12 cellular contexts compared by ENCODE assay signal in genomic region chr16:30459456-30459855, GRCh38. TPM values are rescaled to one million over a fixed set of nuclear protein-coding genes. Genes with fewer than 3 reads are reported as not detected.
DNase-seq lines count a peak whose midpoint lies in the region; ATAC-seq and TF ChIP-seq lines count a peak whose summit lies in the region.
"Had no signal": no experiment of that assay in that cellular context is flagged by ENCODE, and none has a peak within 500 bp of the region (broad histone marks: within the 10 kb centered on the region; RNA-seq: fewer than 3 reads in every experiment).

No MANE protein-coding gene starts in this region.

- no peak overlapping the region for H2BK120ac ChIP-seq in mesenchymal stem cell (ENCODE audit: low read depth, low read length)

- H3K4me1 ChIP-seq in CD4-positive, alpha-beta memory T cell (ENCODE audit: insufficient read depth, low read length), result peaks cover 35% of the 10 kb centered on the region
- H3K4me1 ChIP-seq in lower lobe of right lung (peaks cover 14% of the 10 kb centered on the region), mesenchymal stem cell (ENCODE audit: control insufficient read depth, insufficient read depth, low read depth, low read length) (peaks cover 2% of the 10 kb centered on the region)
- H3K4me1 ChIP-seq: right atrium auricular region had no signal

- H2BK15ac ChIP-seq in mesenchymal stem cell (ENCODE audit: low read depth, poor library complexity, severe bottlenecking), result no peak overlapping the region

- peak; percentile 21 for ATAC-seq in GM19023 (IDR thresholded peaks at IDR 0.05; ENCODE audit: unreplicated experiment)
- no peak for ATAC-seq in lower lobe of right lung
- ATAC-seq in HG03571 (IDR thresholded peaks at IDR 0.05; ENCODE audit: unreplicated experiment), result no peak
- no peak for ATAC-seq in omental fat pad (ENCODE audit: low FRiP score)
- ATAC-seq: K562 had no signal

- H3K79me1 ChIP-seq in mesenchymal stem cell (replicated peaks; ENCODE audit: low read length, poor library complexity, severe bottlenecking), result no peaks in the 10 kb centered on the region

- WGBS in mesenchymal stem cell, result 88% methylated on average over 11 of the region's 11 CpGs

- TF ChIP-seq CTCF in SU-DHL-6 (IDR thresholded peaks at IDR 0.05; ENCODE audit: insufficient read depth, low read length, poor library complexity, severe bottlenecking) (no peak), lower lobe of right lung (IDR thresholded peaks at IDR 0.05) (no peak), omental fat pad (IDR thresholded peaks at IDR 0.05) (no peak)

- H3K27ac Mint-ChIP-seq in CD4-positive, alpha-beta memory T cell, result peak overlapping the region in 5 of 7 donors; percentile 35 to 95 (median 89)

- H3F3A ChIP-seq in SU-DHL-6 (ENCODE audit: insufficient read depth), result peaks cover 94% of the 10 kb centered on the region

- no peak overlapping the region for H4K8ac ChIP-seq in mesenchymal stem cell (ENCODE audit: low read length)

- H3K27me3 ChIP-seq in CD4-positive, alpha-beta memory T cell (ENCODE audit: insufficient read depth, low read length), result no peaks in the 10 kb centered on the region
- no peaks in the 10 kb centered on the region for H3K27me3 ChIP-seq in SU-DHL-6 (ENCODE audit: low read length)
- no peaks in the 10 kb centered on the region for H3K27me3 ChIP-seq in lower lobe of right lung (ENCODE audit: low read depth)
- H3K27me3 ChIP-seq in mesenchymal stem cell (ENCODE audit: control insufficient read depth in 1 of 2, insufficient read depth in 1 of 2, low read length in 2 of 2), result peaks cover 0 to 4% of the 10 kb centered on the region in 2 experiments
- H3K27me3 ChIP-seq: right atrium auricular region had no signal

- H2AK5ac ChIP-seq in mesenchymal stem cell (ENCODE audit: low read length, severe bottlenecking), result no peak overlapping the region

- no peak overlapping the region for H3K4me3 ChIP-seq in CD4-positive, alpha-beta memory T cell (ENCODE audit: low read length in 2 of 2)
- H3K4me3 ChIP-seq in SU-DHL-6 (ENCODE audit: insufficient read depth, low read length, poor library complexity, severe bottlenecking) (peak overlapping the region; percentile 42), lower lobe of right lung (no peak overlapping the region), mesenchymal stem cell (ENCODE audit: insufficient read depth in 1 of 2, low read depth in 1 of 2, low read length in 2 of 2) (no peak overlapping the region)
- H3K4me3 ChIP-seq: K562, right atrium auricular region had no signal

- H2BK5ac ChIP-seq in mesenchymal stem cell (ENCODE audit: low read depth, low read length, poor library complexity, severe bottlenecking), result no peak overlapping the region

- H3K9me3 Mint-ChIP-seq in CD4-positive, alpha-beta memory T cell, result peaks cover 0 to 2% (median 0%) of the 10 kb centered on the region in 8 donors

- H3K36me3 ChIP-seq in CD4-positive, alpha-beta memory T cell (ENCODE audit: insufficient read depth, low read length), result no peaks in the 10 kb centered on the region
- H3K36me3 ChIP-seq in SU-DHL-6 (ENCODE audit: low read length) (no peaks in the 10 kb centered on the region), lower lobe of right lung (no peaks in the 10 kb centered on the region), mesenchymal stem cell (ENCODE audit: control insufficient read depth in 1 of 2, insufficient read depth in 2 of 2, low read depth in 1 of 2, low read length in 2 of 2) (no peaks in the 10 kb centered on the region)
- H3K36me3 ChIP-seq: right atrium auricular region, WERI-Rb-1 had no signal

- no peak overlapping the region for H4K91ac ChIP-seq in mesenchymal stem cell (ENCODE audit: low read length)

- peak overlapping the region; percentile 48 for H3K27ac ChIP-seq in CD4-positive, alpha-beta memory T cell (ENCODE audit: low read depth, low read length)
- H3K27ac ChIP-seq in SU-DHL-6 (ENCODE audit: low read depth, low read length) (peak overlapping the region; percentile 98), lower lobe of right lung (peak overlapping the region; percentile 68), mesenchymal stem cell (ENCODE audit: low read length, poor library complexity, severe bottlenecking) (no peak overlapping the region)
- H3K27ac ChIP-seq: right atrium auricular region, WERI-Rb-1 had no signal

- H3K27me3 Mint-ChIP-seq in CD4-positive, alpha-beta memory T cell, result no peaks in the 10 kb centered on the region

- CTCF ChIA-PET in CD4-positive, alpha-beta memory T cell (lab: Charles Lee; ENCODE audit: partially characterized antibody), result interaction anchor here (3.9 to 8.1 kb wide), 3 partner anchors 11 to 30 kb away, joined by 12 to 95 read pairs (median 55); partner anchors contain the start of genes DCTPP1 and ITGAL

- H3K9me2 ChIP-seq in SU-DHL-6 (replicated peaks; ENCODE audit: insufficient read depth, low read length), result no peaks in the 10 kb centered on the region

- no peak overlapping the region for H3K14ac ChIP-seq in mesenchymal stem cell (ENCODE audit: low read length in 2 of 2)

- H4K20me1 ChIP-seq in SU-DHL-6 (ENCODE audit: low read depth, low read length), result no peaks in the 10 kb centered on the region

- no peak for DNase-seq in CD4-positive, alpha-beta memory T cell
- DNase-seq in lower lobe of right lung (no peak), mesenchymal stem cell (no peak), omental fat pad (ENCODE audit: low spot score) (no peak)
- DNase-seq: NCI-H187 treated with DMSO at 0.1 percent for 48 hours, WERI-Rb-1 had no signal

- H3K4me2 ChIP-seq in SU-DHL-6 (ENCODE audit: low read depth, low read length, poor library complexity, severe bottlenecking), result peak overlapping the region; percentile 72
- H3K4me2 ChIP-seq in mesenchymal stem cell (ENCODE audit: low read length, poor library complexity, severe bottlenecking), result no peak overlapping the region

- H3K9me3 ChIP-seq in CD4-positive, alpha-beta memory T cell (ENCODE audit: control insufficient read depth in 1 of 2, low read length in 2 of 2), result no peaks in the 10 kb centered on the region
- no peaks in the 10 kb centered on the region for H3K9me3 ChIP-seq in SU-DHL-6 (ENCODE audit: insufficient read depth, low read length)
- no peaks in the 10 kb centered on the region for H3K9me3 ChIP-seq in lower lobe of right lung
- H3K9me3 ChIP-seq in mesenchymal stem cell (ENCODE audit: control insufficient read depth, low read length), result no peaks in the 10 kb centered on the region
- H3K9me3 ChIP-seq: right atrium auricular region had no signal

- peaks cover 17 to 44% (median 30%) of the 10 kb centered on the region in 4 donors for H3K4me1 Mint-ChIP-seq in CD4-positive, alpha-beta memory T cell

- H3K79me2 ChIP-seq in SU-DHL-6 (ENCODE audit: insufficient read depth, low read length), result peaks cover 4% of the 10 kb centered on the region; the same call in 1 of the 2 replicates

- no peak overlapping the region for H2BK12ac ChIP-seq in mesenchymal stem cell (ENCODE audit: low read length in 2 of 2)

- H3K4me3 Mint-ChIP-seq in CD4-positive, alpha-beta memory T cell, result peak overlapping the region in 2 of 8 donors; percentile 39 to 74

- POLR2A ChIA-PET in CD4-positive, alpha-beta memory T cell (lab: Charles Lee; ENCODE audit: partially characterized antibody), result interaction anchor here (0.9 to 29.5 kb wide), 15 partner anchors 10 to 394 kb away, joined by 3 to 1162 read pairs (median 9); partner anchors contain the start of genes ALDOA, DCTPP1, ITGAL and SEPHS2

- H3K18ac ChIP-seq in mesenchymal stem cell (ENCODE audit: low read depth in 1 of 2, low read length in 2 of 2), result no peak overlapping the region

- intact Hi-C loops in CD4-positive, alpha-beta memory T cell (cut with micrococcal nuclease), result no loop called here
- intact Hi-C loops in lower lobe of right lung (cut with DNase I), result no loop called here

- no peak overlapping the region for H3K23ac ChIP-seq in mesenchymal stem cell (ENCODE audit: low read length in 2 of 2)

- H3K9ac ChIP-seq in SU-DHL-6 (ENCODE audit: low read length) (peak overlapping the region; percentile 71), mesenchymal stem cell (ENCODE audit: low read length) (no peak overlapping the region)

- H2AFZ ChIP-seq in SU-DHL-6 (ENCODE audit: low read depth, low read length, severe bottlenecking), result no peak overlapping the region
- no peak overlapping the region for H2AFZ ChIP-seq in mesenchymal stem cell (ENCODE audit: low read depth, low read length)

- H3K36me3 Mint-ChIP-seq in CD4-positive, alpha-beta memory T cell, result no peaks in the 10 kb centered on the region

- no peak overlapping the region for H3K4ac ChIP-seq in mesenchymal stem cell (ENCODE audit: low read depth in 1 of 2, low read length in 2 of 2)

RNA-seq across cellular contexts. Expression of gene ITGAL, which starts 13.1 kb away (rescaled TPM):
- 100 to 1,000 TPM; 648 to 657 TPM for total RNA-seq in CD4-positive, alpha-beta memory T cell
- polyA plus RNA-seq in CD4-positive, alpha-beta memory T cell, result 100 to 1,000 TPM; 110 to 159 TPM
- total RNA-seq in lower lobe of right lung (127 TPM), omental fat pad (10 to 100 TPM in 1 of 4 donors, 1 to 10 TPM in 3; 1.5 to 20.2 (median 6.3) TPM)
- not detected for polyA plus RNA-seq in mesenchymal stem cell (2013, experiment 1 of 2)
- 0.07 TPM for polyA plus RNA-seq in mesenchymal stem cell (2013, experiment 2 of 2)
- polyA plus RNA-seq: keratinocyte had no signal

RNA-seq across cellular contexts. Expression of gene SEPHS2, which starts 13.8 kb away (rescaled TPM):
- 10 to 100 TPM; 42.0 to 44.4 TPM for total RNA-seq in CD4-positive, alpha-beta memory T cell
- polyA plus RNA-seq in CD4-positive, alpha-beta memory T cell, result 10 to 100 TPM; 56.4 to 65.9 TPM
- total RNA-seq in lower lobe of right lung (54.6 TPM), omental fat pad (10 to 100 TPM; 22.8 to 42.9 (median 32.1) TPM)
- 35.7 TPM for polyA plus RNA-seq in mesenchymal stem cell (2013, experiment 1 of 2)
- polyA plus RNA-seq in mesenchymal stem cell (2013, experiment 2 of 2), result 36.5 TPM

RNA-seq across cellular contexts. Expression of gene DCTPP1, which starts 29.6 kb away (rescaled TPM):
- total RNA-seq in CD4-positive, alpha-beta memory T cell, result 10 to 100 TPM; 15.0 to 18.0 TPM
- 100 to 1,000 TPM in 1 of 2 donors, 10 to 100 TPM in 1; 87.0 to 115 TPM for polyA plus RNA-seq in CD4-positive, alpha-beta memory T cell
- total RNA-seq in lower lobe of right lung (19.1 TPM), omental fat pad (10 to 100 TPM in 3 of 4 donors, 1 to 10 TPM in 1; 9.8 to 24.0 (median 14.8) TPM)
- 15.9 TPM for polyA plus RNA-seq in mesenchymal stem cell (2013, experiment 1 of 2)
- 16.5 TPM for polyA plus RNA-seq in mesenchymal stem cell (2013, experiment 2 of 2)

RNA-seq across cellular contexts. Expression of gene ZNF771, which starts 52.0 kb away (rescaled TPM):
- 1 to 10 TPM; 6.0 to 6.5 TPM for total RNA-seq in CD4-positive, alpha-beta memory T cell
- 1 to 10 TPM; 1.4 to 5.0 TPM for polyA plus RNA-seq in CD4-positive, alpha-beta memory T cell
- total RNA-seq in lower lobe of right lung (3.8 TPM), omental fat pad (10 to 100 TPM in 2 of 4 donors, 1 to 10 TPM in 2; 8.3 to 13.6 (median 9.9) TPM)
- 5.2 TPM for polyA plus RNA-seq in mesenchymal stem cell (2013, experiment 1 of 2)
- 4.6 TPM for polyA plus RNA-seq in mesenchymal stem cell (2013, experiment 2 of 2)
